8 cellular contexts compared by ENCODE assay signal in genomic region chr1:226702957-226703831, GRCh38. TPM values are rescaled to one million over a fixed set of nuclear protein-coding genes. Genes with fewer than 3 reads are reported as not detected.
DNase-seq lines count a peak whose midpoint lies in the region; ATAC-seq, FAIRE-seq and TF ChIP-seq lines count a peak whose summit lies in the region.

No MANE protein-coding gene starts in this region.

- ATAC-seq in HG02588 (IDR thresholded peaks at IDR 0.05; ENCODE audit: unreplicated experiment) = peak; percentile 80

- no peaks in the 10 kb centered on the region for H3K36me3 ChIP-seq in WERI-Rb-1
- H3K36me3 ChIP-seq in mammary epithelial cell (ENCODE audit: insufficient read depth, low read length) = no peaks in the 10 kb centered on the region
- H3K36me3 ChIP-seq in spleen = peaks cover 0 to 55% (median 4%) of the 10 kb centered on the region in 6 donors

- H4K20me1 ChIP-seq in mammary epithelial cell (ENCODE audit: insufficient read depth, low read length) = no peaks in the 10 kb centered on the region

- peak; percentile 89 for FAIRE-seq in GM12891 (lab: Jason Lieb, UNC)

- H3K4me3 ChIP-seq in WERI-Rb-1 (ENCODE audit: low read depth, low read length) (peak overlapping the region; percentile 56), mammary epithelial cell (replicated peaks in 1 of 3; ENCODE audit: insufficient read depth in 1 of 3, low read depth in 2 of 3, low read length in 3 of 3) (peak overlapping the region; percentile 58 to 66 (median 63)), spleen (peak overlapping the region; percentile 38 to 75 (median 52))

- peak overlapping the region; percentile 99 for H2AFZ ChIP-seq in mammary epithelial cell (ENCODE audit: low read depth, low read length)

- no peaks in the 10 kb centered on the region for H3K27me3 ChIP-seq in WERI-Rb-1 (ENCODE audit: insufficient read depth, low read depth, severe bottlenecking)
- H3K27me3 ChIP-seq in mammary epithelial cell (ENCODE audit: insufficient read depth, low read length) = no peaks in the 10 kb centered on the region
- no peaks in the 10 kb centered on the region for H3K27me3 ChIP-seq in spleen (replicated peaks in 1 of 7)

- peak overlapping the region; percentile 54 for H3K9ac ChIP-seq in mammary epithelial cell (ENCODE audit: insufficient read depth, low read length)

- dilution Hi-C loops in mammary epithelial cell (cut with HindIII; ENCODE audit: low sequenced_read_pairs) = no loop called here

- H3K9me3 ChIP-seq in WERI-Rb-1 (ENCODE audit: severe bottlenecking) = no peaks in the 10 kb centered on the region
- no peaks in the 10 kb centered on the region for H3K9me3 ChIP-seq in mammary epithelial cell (replicated peaks; ENCODE audit: insufficient read depth, low read length)
- no peaks in the 10 kb centered on the region for H3K9me3 ChIP-seq in spleen

- WGBS in mammary epithelial cell (ENCODE audit: low coverage, missing lambda C conversion rate) = 3% methylated on average over 24 of the region's 62 CpGs
- 1% methylated on average over 36 to 62 of the region's 62 CpGs for WGBS in spleen, 5 donors

- H3K79me2 ChIP-seq in mammary epithelial cell (ENCODE audit: insufficient read depth, low read length) = no peaks in the 10 kb centered on the region

- TF ChIP-seq CTCF in WERI-Rb-1 (IDR thresholded peaks at IDR 0.05; ENCODE audit: low read depth, low read length) (no peak), mammary epithelial cell (conservative IDR thresholded peaks at IDR 0.05 in 1 of 2, IDR thresholded peaks at IDR 0.05 in 1 of 2; ENCODE audit: extremely low read depth in 1 of 2, insufficient read depth in 1 of 2, low read depth in 1 of 2, low read length in 2 of 2) (no peak), spleen (IDR thresholded peaks at IDR 0.05 in 8 of 11, conservative IDR thresholded peaks at IDR 0.05 in 3 of 11) (peak in 2 of 11 experiments; percentile 14 to 25)

- peak overlapping the region; percentile 89 for H3K27ac ChIP-seq in WERI-Rb-1
- H3K27ac ChIP-seq in mammary epithelial cell (ENCODE audit: insufficient read depth, low read depth, low read length) = peak overlapping the region; percentile 71
- H3K27ac ChIP-seq in spleen = peak overlapping the region; percentile 94 to 98 (median 96)

- H3K4me2 ChIP-seq in mammary epithelial cell (ENCODE audit: insufficient read depth, low read depth, low read length) = peak overlapping the region; percentile 98

- DNase-seq in GM12891 (ENCODE audit: insufficient read length, low spot score) = peak; percentile 84
- peak; percentile 87 for DNase-seq in NCI-H1092 treated with DMSO at 0.1 percent for 48 hours (lab: John Stamatoyannopoulos, UW)
- peak; percentile 44 for DNase-seq in WERI-Rb-1
- peak; percentile 31 for DNase-seq in mammary epithelial cell
- peak; percentile 79 for DNase-seq in iris pigment epithelial cell (ENCODE audit: low read depth)
- peak; percentile 96 for DNase-seq in spleen
- no peak for DNase-seq in NCI-H187 treated with DMSO at 0.1 percent for 48 hours (lab: John Stamatoyannopoulos, UW)

- TF ChIP-seq POLR2A in GM12891 (IDR thresholded peaks at IDR 0.05; ENCODE audit: low read depth, low read length) (peak; percentile 80), spleen (IDR thresholded peaks at IDR 0.05) (peak in 1 of 3 donors; percentile 64)

- no TSS peak for BruUV-seq in mammary epithelial cell (replicated peaks; lab: Mats Ljungman, UMichigan)

- CTCF ChIA-PET in mammary epithelial cell (lab: Charles Lee; ENCODE audit: low non-redundant PET) = interaction anchor here (0.8 kb wide), 1 partner anchor 41 kb away, joined by 9 read pairs; no protein-coding TSS in a partner anchor

- H3K4me1 ChIP-seq in mammary epithelial cell (ENCODE audit: insufficient read depth, low read length) (peaks cover 22% of the 10 kb centered on the region), spleen (peaks cover 31 to 65% (median 61%) of the 10 kb centered on the region in 6 donors)

- in situ Hi-C loops in mammary epithelial cell (cut with MboI; ENCODE audit: low sequenced_read_pairs in 2 of 2) = no loop called here

- intact Hi-C loops in mammary epithelial cell (cut with micrococcal nuclease) = no loop called here
- intact Hi-C loops in spleen (cut with DNase I; ENCODE audit: low total_unique reads) = no loop called here

TF ChIP-seq in GM12891, 5 proteins besides CTCF, POLR2A, EP300 and RAD21:
- TF ChIP-seq PAX5 (IDR thresholded peaks at IDR 0.05; ENCODE audit: insufficient read depth, low read length, severe bottlenecking) = peak; percentile 48
- TF ChIP-seq SPI1 (IDR thresholded peaks at IDR 0.05; ENCODE audit: low read depth, low read length) = no peak
- TF ChIP-seq POU2F2 (IDR thresholded peaks at IDR 0.05; ENCODE audit: low read depth, low read length) = peak; percentile 49; the same call in 1 of the 2 replicates
- TF ChIP-seq POLR2AphosphoS5 (IDR thresholded peaks at IDR 0.05; ENCODE audit: low read depth, low read length) = peak; percentile 93
- TF ChIP-seq TAF1 (IDR thresholded peaks at IDR 0.05; ENCODE audit: low read depth, low read length) = peak; percentile 58; the same call in 1 of the 2 replicates
TF ChIP-seq in GM12891: peak in this region for 4.

RNA-seq across cellular contexts. Expression of gene ITPKB, which starts 35.9 kb away (rescaled TPM):
- 15.8 TPM for polyA plus RNA-seq in GM12891 (2012; ENCODE audit: low read depth, missing spikeins)
- total RNA-seq in mammary epithelial cell (10 to 100 TPM in 1 of 2 donors, 1 to 10 TPM in 1; 6.0 to 11.4 TPM), spleen (10 to 100 TPM; 51.1 to 74.6 (median 68.2) TPM)
- polyA plus RNA-seq in mammary epithelial cell (4.1 TPM), spleen (10 to 100 TPM in 2 of 3 donors, 1 to 10 TPM in 1; 8.5 to 24.4 (median 11.8) TPM)
- 24.9 TPM for polyA minus RNA-seq in mammary epithelial cell

Comparison
In these comparisons a context has a peak if more than half of its experiments do, and no peak if none do; other contexts are left out.
1. RNA of gene ITPKB, which starts 35.9 kb away (total RNA-seq): 51.1 to 74.6 TPM in spleen; 6.0 to 11.4 TPM in mammary epithelial cell; every median in the first group is over 4 times any median in the second.
2. Peak in every context shown above with its lines, with median percentiles within 50 percentile points of each other: H3K27ac ChIP-seq and H3K4me3 ChIP-seq.